In genomic region chr3:139473155-139473771, GRCh38 we compare ENCODE assay signal across 21 cellular contexts. TPM values are rescaled to one million over a fixed set of nuclear protein-coding genes. Genes with fewer than 3 reads are reported as not detected.
DNase-seq lines count a peak whose midpoint lies in the region; ATAC-seq, FAIRE-seq and TF ChIP-seq lines count a peak whose summit lies in the region.
"Had no signal": no experiment of that assay in that cellular context is flagged by ENCODE, and none has a peak within 500 bp of the region (broad histone marks: within the 10 kb centered on the region; RNA-seq: fewer than 3 reads in every experiment).

No MANE protein-coding gene starts in this region.

- no peak overlapping the region for H2BK20ac ChIP-seq in H1 (ENCODE audit: low read length)

- H3K4me3 ChIP-seq in H1 (ENCODE audit: extremely low read depth in 1 of 4, insufficient read depth in 2 of 4, low read depth in 3 of 4, low read length in 4 of 4) (no peak overlapping the region), liver (ENCODE audit: low read depth in 1 of 3, low read length in 3 of 3) (no peak overlapping the region), endodermal cell (ENCODE audit: low read length) (no peak overlapping the region)
- no peak overlapping the region for H3K4me3 ChIP-seq in CD8-positive, alpha-beta T cell (ENCODE audit: low read depth, low read length)
- H3K4me3 ChIP-seq: heart left ventricle, stomach had no signal

- no peak overlapping the region for H3K56ac ChIP-seq in H1 (replicated peaks; ENCODE audit: insufficient read length, low read depth, low read length)

- H2AFZ ChIP-seq in H1 (ENCODE audit: low read length) = no peak overlapping the region

- no peak overlapping the region for H3K14ac ChIP-seq in H1 (ENCODE audit: insufficient read length)

- H3K4me1 Mint-ChIP-seq in endodermal cell = no peaks in the 10 kb centered on the region
- no peaks in the 10 kb centered on the region for H3K4me1 Mint-ChIP-seq in CD8-positive, alpha-beta T cell (ENCODE audit: low read depth)
- H3K4me1 Mint-ChIP-seq: central memory CD8-positive, alpha-beta T cell had no signal

- no peak overlapping the region for H3K27ac Mint-ChIP-seq in endodermal cell
- H3K27ac Mint-ChIP-seq in CD8-positive, alpha-beta T cell = no peak overlapping the region
- H3K27ac Mint-ChIP-seq: activated CD8-positive, alpha-beta T cell treated with anti-CD3 and anti-CD28 coated beads for 36 hours; activated T-helper 1 cell treated with anti-CD3 and anti-CD28 coated beads, Interleukin-12 subunit alpha, Interleukin-12 subunit beta, Interleukin-2, Interleukin-4 antibody, amounts not matched to agents 30 ng/mL and 10 ng/mL and 1 ng/mL, durations not matched to agents 14 hours and 24 hours and 36 hours had no signal

- H3K36me3 Mint-ChIP-seq in endodermal cell (ENCODE audit: low read depth) = no peaks in the 10 kb centered on the region
- H3K36me3 Mint-ChIP-seq in CD8-positive, alpha-beta T cell = no peaks in the 10 kb centered on the region

- TF ChIP-seq CTCF in H1 (IDR thresholded peaks at IDR 0.05; ENCODE audit: control extremely low read depth in 1 of 3, insufficient read depth in 1 of 3, low read depth in 1 of 3, low read length in 3 of 3) = no peak
- TF ChIP-seq CTCF in liver (IDR thresholded peaks at IDR 0.05; ENCODE audit: low read depth, low read length, missing input control) = no peak
- TF ChIP-seq CTCF in endodermal cell (conservative IDR thresholded peaks at IDR 0.05) = no peak
- TF ChIP-seq CTCF in CD8-positive, alpha-beta T cell (IDR thresholded peaks at IDR 0.05) = no peak

- peak; percentile 2 for DNase-seq in D341Med (ENCODE audit: low spot score)
- peak; percentile 43 for DNase-seq in LoVo (ENCODE audit: low spot score)
- no peak for DNase-seq in H1 (ENCODE audit: low read depth in 1 of 2, low spot score in 2 of 2)
- no peak for DNase-seq in endodermal cell
- DNase-seq in CD8-positive, alpha-beta T cell = no peak
- no peak for DNase-seq in stimulated activated CD4-positive, alpha-beta T cell treated with anti-CD3 and anti-CD28 coated beads, Interleukin-2, amount 100 ng/mL, for 48 hours
- DNase-seq: activated CD8-positive, alpha-beta T cell treated with anti-CD3 and anti-CD28 coated beads for 36 hours; GF-D8; heart left ventricle; NCI-H1436 treated with DMSO at 0.1 percent for 48 hours; SK-N-SH; stomach had no signal

- no peaks in the 10 kb centered on the region for H4K20me1 ChIP-seq in H1 (replicated peaks in 1 of 2; ENCODE audit: control insufficient read depth in 1 of 2, insufficient read depth in 2 of 2, low read length in 2 of 2)

- H3K79me1 ChIP-seq in H1 (ENCODE audit: low read depth, low read length) = no peaks in the 10 kb centered on the region

- H3K4ac ChIP-seq in H1 (replicated peaks; ENCODE audit: insufficient read length, low read depth, low read length) = no peak overlapping the region

- peak overlapping the region; percentile 25 for H4K91ac ChIP-seq in H1 (replicated peaks; ENCODE audit: insufficient read length, low read length)

- H2BK120ac ChIP-seq in H1 (replicated peaks; ENCODE audit: low read depth, low read length) = no peak overlapping the region

- H3K9me3 ChIP-seq in H1 (ENCODE audit: insufficient read depth in 2 of 2, low read depth in 1 of 2, low read length in 1 of 2) = no peaks in the 10 kb centered on the region
- H3K9me3 ChIP-seq in liver (ENCODE audit: control insufficient read depth in 4 of 4, low read length in 3 of 4) = no peaks in the 10 kb centered on the region
- no peaks in the 10 kb centered on the region for H3K9me3 ChIP-seq in endodermal cell (ENCODE audit: control insufficient read depth, low read length)
- H3K9me3 ChIP-seq in CD8-positive, alpha-beta T cell (ENCODE audit: low read length) = no peaks in the 10 kb centered on the region
- H3K9me3 ChIP-seq: heart left ventricle, SK-N-SH, stomach had no signal

- WGBS in H1 (ENCODE audit: extremely low coverage in 1 of 2, insufficient coverage in 1 of 2, insufficient read length in 1 of 2, insufficient replicate concordance in 2 of 2, low coverage in 1 of 2, low lambda C conversion rate in 2 of 2, missing lambda C conversion rate in 1 of 2), 2 experiments = 84% methylated on average over 2 of the region's 2 CpGs; no CpG with 5 or more reads in 1 of the 2 experiments
- 93% methylated on average over 2 of the region's 2 CpGs for WGBS in liver
- WGBS in endodermal cell (ENCODE audit: insufficient coverage in 1 of 2, insufficient read length in 1 of 2), 2 experiments = 99 to 100% methylated on average over 1 to 2 of the region's 2 CpGs

- H3K27ac ChIP-seq in H1 (ENCODE audit: low read depth, low read length) = no peak overlapping the region
- no peak overlapping the region for H3K27ac ChIP-seq in liver (ENCODE audit: low read depth in 1 of 2, low read length in 2 of 2)
- no peak overlapping the region for H3K27ac ChIP-seq in endodermal cell (ENCODE audit: low read depth, low read length)
- no peak overlapping the region for H3K27ac ChIP-seq in CD8-positive, alpha-beta T cell (ENCODE audit: low read depth, low read length)
- H3K27ac ChIP-seq: heart left ventricle, stomach, VCaP had no signal

- H2AK5ac ChIP-seq in H1 (ENCODE audit: low read depth, low read length) = no peak overlapping the region

- TF ChIP-seq EP300 in H1 (IDR thresholded peaks at IDR 0.05; ENCODE audit: borderline replicate concordance in 1 of 2, low read depth in 2 of 2, low read length in 2 of 2) = no peak

- no peak overlapping the region for H3K23ac ChIP-seq in H1 (ENCODE audit: insufficient read length)

- CTCF ChIA-PET in H1 (lab: Charles Lee; ENCODE audit: partially characterized antibody) = interaction anchor here (0.8 to 1.4 kb wide), 2 partner anchors 45 to 89 kb away, joined by 3 read pairs; no protein-coding TSS in a partner anchor
- CTCF ChIA-PET in CD8-positive, alpha-beta T cell (lab: Charles Lee) = no interaction called here

- H2BK5ac ChIP-seq in H1 (ENCODE audit: low read depth, low read length) = no peak overlapping the region

- H3K79me2 ChIP-seq in H1 (ENCODE audit: control insufficient read depth in 1 of 2, insufficient read depth in 2 of 2, low read length in 2 of 2) = no peaks in the 10 kb centered on the region

- no peak overlapping the region for H2BK12ac ChIP-seq in H1 (ENCODE audit: low read depth, low read length)

- H3K9ac ChIP-seq in H1 (replicated peaks in 1 of 4; ENCODE audit: extremely low read depth in 1 of 4, low read depth in 3 of 4, low read length in 3 of 4) (no peak overlapping the region), liver (ENCODE audit: low read depth in 1 of 2, low read length in 2 of 2) (no peak overlapping the region), endodermal cell (ENCODE audit: extremely low read depth, low read length, poor library complexity, severe bottlenecking) (no peak overlapping the region)
- H3K9ac ChIP-seq: SK-N-SH had no signal

- H2BK15ac ChIP-seq in H1 (ENCODE audit: low read length) = no peak overlapping the region

- H3K27me3 ChIP-seq in H1 (replicated peaks in 1 of 4; ENCODE audit: control insufficient read depth in 3 of 4, extremely low read depth in 1 of 4, insufficient read depth in 3 of 4, low read length in 3 of 4) (no peaks in the 10 kb centered on the region), liver (ENCODE audit: control insufficient read depth in 4 of 4, insufficient read depth in 4 of 4, low read length in 3 of 4) (no peaks in the 10 kb centered on the region), endodermal cell (ENCODE audit: control insufficient read depth, insufficient read depth, low read length, poor library complexity, severe bottlenecking) (no peaks in the 10 kb centered on the region)
- H3K27me3 ChIP-seq in CD8-positive, alpha-beta T cell (ENCODE audit: insufficient read depth, low read length) = no peaks in the 10 kb centered on the region
- H3K27me3 ChIP-seq: heart left ventricle, stomach had no signal

- no peak overlapping the region for H3K4me3 Mint-ChIP-seq in endodermal cell
- H3K4me3 Mint-ChIP-seq in CD8-positive, alpha-beta T cell = no peak overlapping the region
- H3K4me3 Mint-ChIP-seq: activated CD8-positive, alpha-beta T cell treated with anti-CD3 and anti-CD28 coated beads for 36 hours; activated T-helper 1 cell treated with anti-CD3 and anti-CD28 coated beads, Interleukin-12 subunit alpha, Interleukin-12 subunit beta, Interleukin-2, Interleukin-4 antibody, amounts not matched to agents 30 ng/mL and 10 ng/mL and 1 ng/mL, durations not matched to agents 14 hours and 24 hours and 36 hours; central memory CD8-positive, alpha-beta T cell had no signal

- FAIRE-seq in H1 (lab: Jason Lieb, UNC) = no peak
- FAIRE-seq: endometrium, islet of Langerhans, urothelium cell line had no signal

- H3K4me1 ChIP-seq in H1 (replicated peaks in 1 of 4; ENCODE audit: control insufficient read depth in 3 of 4, insufficient read depth in 4 of 4, low read length in 3 of 4) (no peaks in the 10 kb centered on the region), liver (ENCODE audit: control insufficient read depth in 4 of 4, insufficient read depth in 4 of 4, low read length in 3 of 4) (no peaks in the 10 kb centered on the region), endodermal cell (ENCODE audit: control insufficient read depth, insufficient read depth, low read length) (no peaks in the 10 kb centered on the region)
- no peaks in the 10 kb centered on the region for H3K4me1 ChIP-seq in CD8-positive, alpha-beta T cell (ENCODE audit: insufficient read depth, low read length)
- H3K4me1 ChIP-seq: heart left ventricle had no signal

- TF ChIP-seq POLR2A in H1 (IDR thresholded peaks at IDR 0.05; ENCODE audit: control extremely low read depth in 1 of 2, low read depth in 2 of 2, low read length in 2 of 2) = no peak

- H3K27me3 Mint-ChIP-seq in endodermal cell (ENCODE audit: insufficient read depth) = no peaks in the 10 kb centered on the region
- no peaks in the 10 kb centered on the region for H3K27me3 Mint-ChIP-seq in CD8-positive, alpha-beta T cell (ENCODE audit: low read depth)
- H3K27me3 Mint-ChIP-seq: activated CD8-positive, alpha-beta T cell treated with anti-CD3 and anti-CD28 coated beads for 36 hours; central memory CD8-positive, alpha-beta T cell had no signal

- H4K5ac ChIP-seq in H1 (ENCODE audit: insufficient read length, low read depth, low read length) = no peak overlapping the region

- H3K9me3 Mint-ChIP-seq in endodermal cell = no peaks in the 10 kb centered on the region
- H3K9me3 Mint-ChIP-seq in CD8-positive, alpha-beta T cell = no peaks in the 10 kb centered on the region
- H3K9me3 Mint-ChIP-seq: activated CD8-positive, alpha-beta T cell treated with anti-CD3 and anti-CD28 coated beads for 36 hours; activated T-helper 1 cell treated with anti-CD3 and anti-CD28 coated beads, Interleukin-12 subunit alpha, Interleukin-12 subunit beta, Interleukin-2, Interleukin-4 antibody, amounts not matched to agents 30 ng/mL and 10 ng/mL and 1 ng/mL, durations not matched to agents 14 hours and 24 hours and 36 hours; central memory CD8-positive, alpha-beta T cell had no signal

- intact Hi-C loops in CD8-positive, alpha-beta T cell (cut with DNase I, micrococcal nuclease) = no loop called here

- no peak for TF ChIP-seq RAD21 in H1 (IDR thresholded peaks at IDR 0.05 in 1 of 2, conservative IDR thresholded peaks at IDR 0.05 in 1 of 2; ENCODE audit: low read depth in 2 of 2, low read length in 2 of 2)
- no peak for TF ChIP-seq RAD21 in liver (IDR thresholded peaks at IDR 0.05)

- no peak overlapping the region for H3K18ac ChIP-seq in H1 (ENCODE audit: extremely low read depth, low read length)

- POLR2A ChIA-PET in H1 (lab: Charles Lee; ENCODE audit: partially characterized antibody) = no interaction called here
- POLR2A ChIA-PET in CD8-positive, alpha-beta T cell (lab: Charles Lee) = no interaction called here

- H3K36me3 ChIP-seq in H1 (ENCODE audit: control insufficient read depth in 2 of 4, insufficient read depth in 4 of 4, low read length in 3 of 4) = no peaks in the 10 kb centered on the region
- no peaks in the 10 kb centered on the region for H3K36me3 ChIP-seq in liver (ENCODE audit: control insufficient read depth in 4 of 4, insufficient read depth in 3 of 4, low read depth in 1 of 4, low read length in 3 of 4)
- no peaks in the 10 kb centered on the region for H3K36me3 ChIP-seq in endodermal cell (ENCODE audit: control insufficient read depth, insufficient read depth, low read length)
- H3K36me3 ChIP-seq in CD8-positive, alpha-beta T cell (ENCODE audit: insufficient read depth, low read length) = no peaks in the 10 kb centered on the region
- H3K36me3 ChIP-seq: heart left ventricle, stomach had no signal

- no peak overlapping the region for H3K4me2 ChIP-seq in H1 (ENCODE audit: insufficient read depth in 1 of 2, low read depth in 2 of 2, low read length in 2 of 2)
- H3K4me2 ChIP-seq: SK-N-SH had no signal

- no peak for ATAC-seq in HG03432 (IDR thresholded peaks at IDR 0.05; ENCODE audit: unreplicated experiment)
- ATAC-seq in CD8-positive, alpha-beta T cell = no peak
- ATAC-seq: activated CD8-positive, alpha-beta T cell treated with anti-CD3 and anti-CD28 coated beads for 36 hours; heart left ventricle had no signal

- no peaks in the 10 kb centered on the region for H3K23me2 ChIP-seq in H1 (ENCODE audit: low read depth, low read length)

- no peak overlapping the region for H4K8ac ChIP-seq in H1 (ENCODE audit: extremely low read depth, insufficient read depth, low read length)

RNA-seq across cellular contexts. Expression of gene RBP2, which starts 3.1 kb away (rescaled TPM):
- total RNA-seq in H1 (2021; fragmentation: NEBNext Ultra II Directional; extraction: Animal tissue kit (Norgen Biotek cat#: 25700)) = not detected in 2 replicates
- polyA plus RNA-seq in H1 (2011; rRNA removed) = not detected in 2 replicates
- polyA plus RNA-seq in H1 (2011; cell fraction: cytosol; rRNA removed) = not detected
- not detected for polyA plus RNA-seq in H1 (2011; cell fraction: nucleus; rRNA removed)
- polyA plus RNA-seq in H1 (2012, experiment 1 of 2) = 0.27 TPM in 1 of 4 replicates, not detected in the others
- polyA plus RNA-seq in H1 (2012, experiment 2 of 2) = not detected
- not detected for polyA plus RNA-seq in H1 (2013, experiment 1 of 2)
- not detected for polyA plus RNA-seq in H1 (2013, experiment 2 of 2)
- polyA minus RNA-seq in H1 (2011; rRNA and poly(A)+ RNA removed) = not detected in 2 replicates
- polyA minus RNA-seq in H1 (2011; cell fraction: cytosol; rRNA and poly(A)+ RNA removed) = not detected
- polyA minus RNA-seq in H1 (2011; cell fraction: nucleus; rRNA and poly(A)+ RNA removed) = not detected
- under 1 TPM in 1 of 2 donors, not detected in 1; 0.79 TPM for total RNA-seq in liver
- polyA plus RNA-seq in liver = not detected
- not detected for total RNA-seq in endodermal cell
- not detected for polyA plus RNA-seq in endodermal cell (2013, experiment 1 of 2)
- not detected for polyA plus RNA-seq in endodermal cell (2013, experiment 2 of 2)
- total RNA-seq in CD8-positive, alpha-beta T cell = not detected
- total RNA-seq: activated CD8-positive, alpha-beta T cell treated with anti-CD3 and anti-CD28 coated beads for 36 hours; activated T-helper 1 cell treated with anti-CD3 and anti-CD28 coated beads, Interleukin-12 subunit alpha, Interleukin-12 subunit beta, Interleukin-2, Interleukin-4 antibody, amounts not matched to agents 30 ng/mL and 10 ng/mL and 1 ng/mL, durations not matched to agents 14 hours and 24 hours and 36 hours; heart left ventricle; osteocyte had no signal
- polyA plus RNA-seq: SK-N-SH had no signal

Comparison
In these comparisons a context has a peak if more than half of its experiments do, and no peak if none do; other contexts are left out.
1. DNase-seq: peak in D341Med (single experiment) and LoVo (single experiment); none in H1 (0 of 2), endodermal cell (single experiment), CD8-positive, alpha-beta T cell (0 of 7) and stimulated activated CD4-positive, alpha-beta T cell treated with anti-CD3 and anti-CD28 coated beads, Interleukin-2, amount 100 ng/mL, for 48 hours (0 of 2).